In genomic region chr16:10612649-10613179, GRCh38 we compare ENCODE assay signal across 27 cellular contexts. TPM values are rescaled to one million over a fixed set of nuclear protein-coding genes. Genes with fewer than 3 reads are reported as not detected.
DNase-seq lines count a peak whose midpoint lies in the region; ATAC-seq, FAIRE-seq and TF ChIP-seq lines count a peak whose summit lies in the region.
"Had no signal": no experiment of that assay in that cellular context is flagged by ENCODE, and none has a peak within 500 bp of the region (broad histone marks: within the 10 kb centered on the region; RNA-seq: fewer than 3 reads in every experiment).

No MANE protein-coding gene starts in this region.

- no peak for FAIRE-seq in K562 (lab: Jason Lieb, UNC)
- FAIRE-seq: GM18507, HTR-8/SVneo had no signal

- H3K36me3 ChIP-seq in IMR-90 (ENCODE audit: control insufficient read depth, insufficient read depth, low read length) = no peaks in the 10 kb centered on the region
- H3K36me3 ChIP-seq in K562 (ENCODE audit: control insufficient read depth, insufficient read depth, low read length) = no peaks in the 10 kb centered on the region
- no peaks in the 10 kb centered on the region for H3K36me3 ChIP-seq in liver (ENCODE audit: control insufficient read depth in 4 of 4, insufficient read depth in 3 of 4, low read depth in 1 of 4, low read length in 3 of 4)
- no peaks in the 10 kb centered on the region for H3K36me3 ChIP-seq in ascending aorta
- H3K36me3 ChIP-seq: MG63, Peyer's patch, SJCRH30 had no signal

- H2AK9ac ChIP-seq in IMR-90 (replicated peaks; ENCODE audit: low read depth, low read length, poor library complexity) = no peak overlapping the region

- H4K20me1 ChIP-seq in IMR-90 (ENCODE audit: insufficient read depth, low read length) = no peaks in the 10 kb centered on the region
- peaks cover 5% of the 10 kb centered on the region; the same call in 1 of the 2 replicates for H4K20me1 ChIP-seq in K562 (replicated peaks; ENCODE audit: control insufficient read depth, insufficient read depth, low read length)

- no peak overlapping the region for H3K4ac ChIP-seq in IMR-90 (ENCODE audit: low read depth, low read length)

- peaks cover 17% of the 10 kb centered on the region for H3K4me1 Mint-ChIP-seq in stimulated activated memory B cell treated with anti-CD40 and anti-IgM and Interleukin-4, amounts not matched to agents 10 μg/mL and 1 μg/mL and 100 μg/mL, for 72 hours
- H3K4me1 Mint-ChIP-seq: CD8-positive, alpha-beta memory T cell had no signal

- no peaks in the 10 kb centered on the region for H3K79me1 ChIP-seq in IMR-90 (ENCODE audit: low read depth in 1 of 2, low read length in 2 of 2)

- no peak overlapping the region for H3K4me2 ChIP-seq in IMR-90 (ENCODE audit: low read depth, low read length)
- H3K4me2 ChIP-seq in K562 (ENCODE audit: insufficient read depth, low read length) = no peak overlapping the region

- dilution Hi-C loops in IMR-90 (cut with HindIII; ENCODE audit: low sequenced_read_pairs, unreplicated experiment) = no loop called here

- H3K9ac ChIP-seq in IMR-90 (ENCODE audit: low read depth, low read length) (no peak overlapping the region), K562 (ENCODE audit: insufficient read depth in 1 of 2, low read depth in 2 of 2, low read length in 2 of 2) (no peak overlapping the region), liver (ENCODE audit: low read depth in 1 of 2, low read length in 2 of 2) (no peak overlapping the region)

- no peak overlapping the region for H3K56ac ChIP-seq in IMR-90 (ENCODE audit: extremely low read depth, insufficient read depth, low read length)

- intact Hi-C loops in IMR-90 (cut with micrococcal nuclease) = no loop called here
- intact Hi-C loops in K562 (cut with micrococcal nuclease) = no loop called here
- intact Hi-C loops in ascending aorta (cut with DNase I) = no loop called here

- in situ Hi-C loops in IMR-90 (cut with MboI; ENCODE audit: low sequenced_read_pairs) (no loop called here), K562 (cut with MboI) (no loop called here)

- peaks cover 18% of the 10 kb centered on the region for H3K27me3 Mint-ChIP-seq in stimulated activated memory B cell treated with anti-CD40 and anti-IgM and Interleukin-4, amounts not matched to agents 10 μg/mL and 1 μg/mL and 100 μg/mL, for 72 hours

- no peak overlapping the region for H3K18ac ChIP-seq in IMR-90 (ENCODE audit: low read depth, low read length)

- no peak overlapping the region for H4K91ac ChIP-seq in IMR-90 (ENCODE audit: insufficient read depth, low read depth, low read length)

- H3K27ac ChIP-seq in IMR-90 (ENCODE audit: insufficient read depth, low read length) (no peak overlapping the region), K562 (ENCODE audit: extremely low read depth, low read depth, low read length) (no peak overlapping the region), liver (ENCODE audit: low read depth in 1 of 2, low read length in 2 of 2) (no peak overlapping the region), ascending aorta (no peak overlapping the region)
- H3K27ac ChIP-seq: Peyer's patch, SJCRH30 had no signal

- H3K9me1 ChIP-seq in IMR-90 (ENCODE audit: insufficient read depth, low read length) (no peaks in the 10 kb centered on the region), K562 (ENCODE audit: control insufficient read depth, insufficient read depth, low read length) (no peaks in the 10 kb centered on the region)

- no peaks in the 10 kb centered on the region; the same call in 1 of the 2 replicates for H3K27me3 ChIP-seq in IMR-90 (ENCODE audit: control insufficient read depth, insufficient read depth, low read length)
- H3K27me3 ChIP-seq in K562 (ENCODE audit: control insufficient read depth in 2 of 2, insufficient read depth in 2 of 2, low read length in 2 of 2) = peaks cover 9 to 28% of the 10 kb centered on the region in 2 experiments; a peak in 4 of 5 replicates
- no peaks in the 10 kb centered on the region for H3K27me3 ChIP-seq in liver (ENCODE audit: control insufficient read depth in 4 of 4, insufficient read depth in 4 of 4, low read length in 3 of 4)
- no peaks in the 10 kb centered on the region for H3K27me3 ChIP-seq in ascending aorta
- H3K27me3 ChIP-seq: MG63, Peyer's patch, SJCRH30 had no signal

- H3K9me3 ChIP-seq in IMR-90 (ENCODE audit: control insufficient read depth, insufficient read depth, low read length) (no peaks in the 10 kb centered on the region), K562 (replicated peaks; ENCODE audit: control insufficient read depth, insufficient read depth, low read depth, low read length) (no peaks in the 10 kb centered on the region), liver (ENCODE audit: control insufficient read depth in 4 of 4, low read length in 3 of 4) (no peaks in the 10 kb centered on the region), ascending aorta (no peaks in the 10 kb centered on the region)
- H3K9me3 ChIP-seq: MG63, Peyer's patch, SJCRH30 had no signal

- H3K23ac ChIP-seq in IMR-90 (ENCODE audit: low read depth, low read length) = no peak overlapping the region

- BruUV-seq in IMR-90 (replicated peaks; lab: Mats Ljungman, UMichigan) (no TSS peak), K562 (replicated peaks; lab: Mats Ljungman, UMichigan) (no TSS peak)

- no peak for TF ChIP-seq CTCF in IMR-90 (conservative IDR thresholded peaks at IDR 0.05; ENCODE audit: low read depth, low read length)
- no peak for TF ChIP-seq CTCF in K562 (IDR thresholded peaks at IDR 0.05 in 2 of 3, conservative IDR thresholded peaks at IDR 0.05 in 1 of 3; ENCODE audit: insufficient read depth in 2 of 3, low read depth in 1 of 3, low read length in 3 of 3)
- no peak for TF ChIP-seq CTCF in liver (IDR thresholded peaks at IDR 0.05; ENCODE audit: low read depth, low read length, missing input control)
- no peak for TF ChIP-seq CTCF in ascending aorta (IDR thresholded peaks at IDR 0.05)

- DNase-seq in IMR-90 (no peak), K562 (ENCODE audit: extremely low read depth in 1 of 4, low spot score in 3 of 4) (no peak), ascending aorta (ENCODE audit: low spot score in 2 of 2) (no peak), NCI-H1105 (lab: John Stamatoyannopoulos, UW) (no peak), NCI-H1092 (lab: John Stamatoyannopoulos, UW) (no peak)
- DNase-seq: ACHN, C1 segment of cervical spinal cord, Calu3, DMS53, GDM1, GOT3, Kasumi-1, MG63, NCI-H1436, NCI-H1930, NCI-H2227 treated with DMSO at 0.1 percent for 48 hours, NCI-H510A, NCI-H774, Peyer's patch had no signal

- CTCF ChIA-PET in IMR-90 (lab: Yijun Ruan, JAX) (no interaction called here), K562 (lab: Yijun Ruan, JAX; ENCODE audit: low intra/inter-chr PET ratio) (no interaction called here)

- H3K4me3 ChIP-seq in IMR-90 (ENCODE audit: insufficient read depth, low read depth, low read length) (no peak overlapping the region), K562 (no peak overlapping the region), liver (ENCODE audit: low read depth in 1 of 3, low read length in 3 of 3) (no peak overlapping the region), ascending aorta (no peak overlapping the region)
- H3K4me3 ChIP-seq: MG63, Peyer's patch, SJCRH30 had no signal

- no peaks in the 10 kb centered on the region for H3K9me3 Mint-ChIP-seq in stimulated activated memory B cell treated with anti-CD40 and anti-IgM and Interleukin-4, amounts not matched to agents 10 μg/mL and 1 μg/mL and 100 μg/mL, for 72 hours
- H3K9me3 Mint-ChIP-seq: CD8-positive, alpha-beta memory T cell; IgD-negative memory B cell had no signal

- TF ChIP-seq RAD21 in IMR-90 (IDR thresholded peaks at IDR 0.05; ENCODE audit: low read length) = no peak
- no peak for TF ChIP-seq RAD21 in K562 (CRISPR knock-in tag; conservative IDR thresholded peaks at IDR 0.05 in 1 of 2, IDR thresholded peaks at IDR 0.05 in 1 of 2)
- peak in 1 of 2 donors; percentile 25 for TF ChIP-seq RAD21 in liver (IDR thresholded peaks at IDR 0.05)

- no peak overlapping the region for H2AK5ac ChIP-seq in IMR-90 (ENCODE audit: low read depth, low read length)

- H2AFZ ChIP-seq in IMR-90 (replicated peaks; ENCODE audit: low read length, poor library complexity) (peak overlapping the region; percentile 18), K562 (ENCODE audit: low read depth, low read length) (no peak overlapping the region)

- no peak overlapping the region for H2BK15ac ChIP-seq in IMR-90 (ENCODE audit: low read depth, low read length)

- H2BK20ac ChIP-seq in IMR-90 (ENCODE audit: low read depth, low read length) = no peak overlapping the region

- peaks cover 11% of the 10 kb centered on the region for H3K4me1 ChIP-seq in IMR-90 (ENCODE audit: control insufficient read depth, insufficient read depth, low read length)
- peaks cover 0 to 7% of the 10 kb centered on the region in 2 experiments; a peak in 3 of 5 replicates for H3K4me1 ChIP-seq in K562 (replicated peaks in 1 of 2; ENCODE audit: control insufficient read depth in 2 of 2, insufficient read depth in 2 of 2, low read length in 2 of 2)
- no peaks in the 10 kb centered on the region for H3K4me1 ChIP-seq in liver (ENCODE audit: control insufficient read depth in 4 of 4, insufficient read depth in 4 of 4, low read length in 3 of 4)
- H3K4me1 ChIP-seq in ascending aorta = no peaks in the 10 kb centered on the region

- ATAC-seq in IMR-90 (ENCODE audit: low read depth) (no peak), K562 (no peak)
- no peak for ATAC-seq in stimulated activated memory B cell treated with anti-CD40 and anti-IgM and Interleukin-4, amounts not matched to agents 10 μg/mL and 1 μg/mL and 100 μg/mL, for 72 hours

- H3K36me3 Mint-ChIP-seq in stimulated activated memory B cell treated with anti-CD40 and anti-IgM and Interleukin-4, amounts not matched to agents 10 μg/mL and 1 μg/mL and 100 μg/mL, for 72 hours = no peaks in the 10 kb centered on the region
- H3K36me3 Mint-ChIP-seq: CD8-positive, alpha-beta memory T cell; IgD-negative memory B cell had no signal

- POLR2A ChIA-PET in IMR-90 (lab: Charles Lee; ENCODE audit: unreplicated experiment) = no interaction called here
- POLR2A ChIA-PET in K562 (lab: Yijun Ruan, JAX) = interaction anchor here (0.6 kb wide), 1 partner anchor 34 kb away, joined by 3 read pairs; no protein-coding TSS in a partner anchor

- no peaks in the 10 kb centered on the region for H3K79me2 ChIP-seq in K562 (ENCODE audit: control insufficient read depth, insufficient read depth, low read length)

- H2BK5ac ChIP-seq in IMR-90 (ENCODE audit: low read depth, low read length, poor library complexity, severe bottlenecking) = no peak overlapping the region

- H3K27ac Mint-ChIP-seq in stimulated activated memory B cell treated with anti-CD40 and anti-IgM and Interleukin-4, amounts not matched to agents 10 μg/mL and 1 μg/mL and 100 μg/mL, for 72 hours = peak overlapping the region; percentile 66
- H3K27ac Mint-ChIP-seq: CD8-positive, alpha-beta memory T cell had no signal

- H4K8ac ChIP-seq in IMR-90 (ENCODE audit: low read depth in 2 of 2, low read length in 2 of 2) = no peak overlapping the region

- 44% methylated on average over 1 of the region's 6 CpGs; no CpG with 5 or more reads in 1 of the 2 experiments for WGBS in IMR-90 (ENCODE audit: extremely low coverage in 2 of 2, insufficient read length in 1 of 2), 2 experiments
- 0% methylated on average over 4 of the region's 6 CpGs for WGBS in K562 (ENCODE audit: insufficient coverage, low coverage, missing lambda C conversion rate)
- 51% methylated on average over 6 of the region's 6 CpGs for WGBS in liver

- H3K4me3 Mint-ChIP-seq in stimulated activated memory B cell treated with anti-CD40 and anti-IgM and Interleukin-4, amounts not matched to agents 10 μg/mL and 1 μg/mL and 100 μg/mL, for 72 hours = no peak overlapping the region
- H3K4me3 Mint-ChIP-seq: CD8-positive, alpha-beta memory T cell; IgD-negative memory B cell had no signal

- H4K5ac ChIP-seq in IMR-90 (ENCODE audit: low read depth, low read length) = no peak overlapping the region

- no peak overlapping the region for H3K14ac ChIP-seq in IMR-90 (replicated peaks; ENCODE audit: low read depth, low read length)

- no peak for TF ChIP-seq EP300 in K562 (IDR thresholded peaks at IDR 0.05; ENCODE audit: low read length)

- no peak overlapping the region for H2BK120ac ChIP-seq in IMR-90 (ENCODE audit: low read depth, low read length)

- no peak for TF ChIP-seq POLR2A in IMR-90 (IDR thresholded peaks at IDR 0.05; ENCODE audit: low read depth, low read length)
- no peak for TF ChIP-seq POLR2A in K562 (conservative IDR thresholded peaks at IDR 0.05)

RNA-seq across cellular contexts. Expression of gene EMP2, which starts 32.3 kb away (rescaled TPM):
- total RNA-seq in IMR-90 (2012; rRNA removed) (17.8 and 18.3 TPM in 2 replicates), K562 (2014; rRNA removed) (0.73 and 0.98 TPM in 2 replicates), K562 (2014; rRNA removed; fragmentation: Illumina TruSeq; extraction: Trizol) (2.1 and 2.9 TPM in 2 replicates), K562 (2015; rRNA removed; fragmentation: Illumina TruSeq; extraction: Trizol) (0.76 and 1.4 TPM in 2 replicates), K562 (2021) (3.3 TPM in 2 replicates), liver (10 to 100 TPM in 1 of 2 donors, 1 to 10 TPM in 1; 6.2 to 66.9 TPM), ascending aorta (49.2 TPM)
- polyA plus RNA-seq in IMR-90 (2012; rRNA removed) (13.8 and 16.3 TPM in 2 replicates), K562 (2011; rRNA removed) (5.6 and 6.2 TPM in 2 replicates), K562 (2014; fragmentation: Illumina TruSeq; extraction: Trizol) (3.1 and 3.8 TPM in 2 replicates), K562 (2014; fragmentation: Nextera tagmentation; extraction: Ambion mirVana) (1 to 10 TPM; 3.1 TPM), K562 (2014; rRNA removed) (0.78 and 0.89 TPM in 2 replicates), liver (100 to 1,000 TPM in 1 of 2 donors, 10 to 100 TPM in 1; 66.6 to 138 TPM)
- polyA plus RNA-seq in IMR-90 (2012; cell fraction: cytosol; rRNA removed) = 7.1 and 7.3 TPM in 2 replicates
- polyA plus RNA-seq in IMR-90 (2012; cell fraction: nucleus; rRNA removed; ENCODE audit: low replicate concordance) = 4.1 and 6.2 TPM in 2 replicates
- total RNA-seq in K562 (2011; cell fraction: chromatin; rRNA removed; ENCODE audit: low replicate concordance) = 5.2 and 10.4 TPM in 2 replicates
- total RNA-seq in K562 (2011; cell fraction: nucleolus; rRNA removed) = 3.8 and 5.5 TPM in 2 replicates
- total RNA-seq in K562 (2011; cell fraction: nucleoplasm; rRNA removed) = 4.5 and 8.7 TPM in 2 replicates
- polyA plus RNA-seq in K562 (2011; cell fraction: cytosol; rRNA removed) = 6.1 and 8.6 TPM in 2 replicates
- 2.2 and 3.7 TPM in 2 replicates for polyA plus RNA-seq in K562 (2011; cell fraction: nucleus; rRNA removed)
- polyA plus RNA-seq in K562 (2012) = 4.0 and 5.3 TPM in 2 replicates
- 6.8 and 11.1 TPM in 2 replicates for polyA minus RNA-seq in K562 (2011; rRNA and poly(A)+ RNA removed)
- 3.0 and 3.7 TPM in 2 replicates for polyA minus RNA-seq in K562 (2011; cell fraction: cytosol; rRNA and poly(A)+ RNA removed)
- polyA minus RNA-seq in K562 (2011; cell fraction: nucleus; rRNA and poly(A)+ RNA removed) = 1.1 and 1.3 TPM in 2 replicates
- total RNA-seq: CD8-positive, alpha-beta memory T cell; OCI-LY7 had no signal
- polyA plus RNA-seq: CD8-positive, alpha-beta memory T cell; IgD-negative memory B cell had no signal
